In the genomic region with DNA sequence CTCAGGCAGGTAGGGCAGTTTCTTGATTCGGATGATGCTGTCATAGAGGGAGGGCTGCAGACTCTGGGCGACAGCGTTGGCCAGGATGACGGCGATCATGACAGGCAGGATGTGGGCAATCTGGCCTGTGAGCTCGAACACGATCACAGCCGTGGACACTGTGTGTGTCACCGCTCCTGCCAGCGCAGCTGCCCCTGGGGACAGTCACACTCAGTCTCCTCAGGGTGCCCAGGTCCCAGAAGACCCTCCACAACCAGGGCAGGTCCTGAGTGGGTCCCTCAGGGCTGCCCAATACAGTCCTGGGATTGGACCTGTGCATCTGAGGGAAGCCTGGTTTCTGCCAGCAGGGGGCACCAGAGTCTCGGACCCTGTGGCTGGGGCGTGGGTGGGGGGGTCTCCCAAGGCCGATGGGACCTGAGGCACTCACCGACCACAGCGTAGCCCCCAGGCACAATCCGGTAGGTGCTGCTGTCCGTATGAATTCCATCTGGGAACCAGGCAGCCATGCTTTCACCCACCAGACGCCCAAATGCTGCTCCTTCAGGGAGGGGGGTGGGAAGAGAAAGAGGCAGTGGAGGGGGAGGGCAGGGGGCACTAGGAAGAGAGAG, we compare ENCODE assay signal across 8 cellular contexts. TPM values are rescaled to one million over a fixed set of nuclear protein-coding genes. Genes with fewer than 3 reads are reported as not detected.
A peak's percentile ranks its signal among the peaks of the same experiment; 100 is the strongest.
DNase-seq lines count a peak whose midpoint lies in the region; ATAC-seq and FAIRE-seq lines count a peak whose summit lies in the region.

No MANE protein-coding gene starts in this region.

- H3K4me1 Mint-ChIP-seq in activated naive CD8-positive, alpha-beta T cell treated with anti-CD3 and anti-CD28 coated beads, Interleukin-2, amount 50 U/mL, for 24 hours = no peaks in the 10 kb centered on the region

- peak; percentile 56 for ATAC-seq in activated naive CD8-positive, alpha-beta T cell treated with anti-CD3 and anti-CD28 coated beads, Interleukin-2, amount 50 U/mL, for 24 hours
- no peak for ATAC-seq in HG03108 (IDR thresholded peaks at IDR 0.05; ENCODE audit: unreplicated experiment)

- H3K27me3 Mint-ChIP-seq in activated naive CD8-positive, alpha-beta T cell treated with anti-CD3 and anti-CD28 coated beads, Interleukin-2, amount 50 U/mL, for 24 hours = no peaks in the 10 kb centered on the region

- peak; percentile 36 for FAIRE-seq in GM18507 (lab: Jason Lieb, UNC)

- in situ Hi-C loops in ACHN (cut with HindIII; ENCODE audit: low pct_ligation_motif_present, low pct_unique_long_range_greater_than_20kb, low sequenced_read_pairs) (loop anchor here (25.0 kb wide), 1 partner anchor 183 kb away; no protein-coding TSS in a partner anchor), SK-MEL-5 (cut with HindIII; ENCODE audit: low pct_unique_long_range_greater_than_20kb, low sequenced_read_pairs) (loop anchor here (25.0 kb wide), 1 partner anchor 183 kb away; no protein-coding TSS in a partner anchor)

- H3K9me3 Mint-ChIP-seq in activated naive CD8-positive, alpha-beta T cell treated with anti-CD3 and anti-CD28 coated beads, Interleukin-2, amount 50 U/mL, for 24 hours = no peaks in the 10 kb centered on the region

- no peak overlapping the region for H3K4me3 Mint-ChIP-seq in activated naive CD8-positive, alpha-beta T cell treated with anti-CD3 and anti-CD28 coated beads, Interleukin-2, amount 50 U/mL, for 24 hours

- H3K27ac Mint-ChIP-seq in activated naive CD8-positive, alpha-beta T cell treated with anti-CD3 and anti-CD28 coated beads, Interleukin-2, amount 50 U/mL, for 24 hours = no peak overlapping the region

- peaks cover 7% of the 10 kb centered on the region for H3K36me3 Mint-ChIP-seq in activated naive CD8-positive, alpha-beta T cell treated with anti-CD3 and anti-CD28 coated beads, Interleukin-2, amount 50 U/mL, for 24 hours (ENCODE audit: low read depth)

- peak; percentile 40 for DNase-seq in ACHN
- peak; percentile 39 for DNase-seq in GM18507 (ENCODE audit: extremely low spot score, insufficient read length, low read depth)
- DNase-seq in SK-MEL-5 (ENCODE audit: low read depth, low spot score) = peak; percentile 64
- peak; percentile 77 for DNase-seq in activated naive CD8-positive, alpha-beta T cell treated with anti-CD3 and anti-CD28 coated beads, Interleukin-2, amount 50 U/mL, for 24 hours
- peak; percentile 68 for DNase-seq in iPS-NIHi7 (ENCODE audit: extremely low spot score)
- peak; percentile 74 for DNase-seq in stimulated activated CD4-positive, alpha-beta T cell treated with anti-CD3 and anti-CD28 coated beads, Interleukin-4, amount 100 ng/mL, for 1 hour
- DNase-seq in GDM1 (lab: John Stamatoyannopoulos, UW) = no peak

RNA-seq across cellular contexts. Expression of gene CLCN2, which starts 7.2 kb away (rescaled TPM):
- total RNA-seq in SK-MEL-5 (2014; rRNA removed; shearing (Covaris generic)) = 5.7 and 5.9 TPM in 2 replicates
- polyA plus RNA-seq in SK-MEL-5 (2015; cell fraction: cytosol; rRNA removed) = 9.3 and 12.9 TPM in 2 replicates
- 47.1 and 73.2 TPM in 2 replicates for polyA plus RNA-seq in SK-MEL-5 (2015; cell fraction: nucleus; rRNA removed)

RNA-seq across cellular contexts. Expression of gene POLR2H, which starts 7.3 kb away (rescaled TPM):
- total RNA-seq in SK-MEL-5 (2014; rRNA removed; shearing (Covaris generic)) = 131 and 144 TPM in 2 replicates
- polyA plus RNA-seq in SK-MEL-5 (2015; cell fraction: cytosol; rRNA removed) = 99.9 and 135 TPM in 2 replicates
- 210 and 223 TPM in 2 replicates for polyA plus RNA-seq in SK-MEL-5 (2015; cell fraction: nucleus; rRNA removed)

RNA-seq across cellular contexts. Expression of gene FAM131A, which starts 16.8 kb away (rescaled TPM):
- total RNA-seq in SK-MEL-5 (2014; rRNA removed; shearing (Covaris generic)) = 17.7 and 19.5 TPM in 2 replicates
- 20.9 and 21.4 TPM in 2 replicates for polyA plus RNA-seq in SK-MEL-5 (2015; cell fraction: cytosol; rRNA removed)
- polyA plus RNA-seq in SK-MEL-5 (2015; cell fraction: nucleus; rRNA removed) = 26.0 and 34.1 TPM in 2 replicates

RNA-seq across cellular contexts. Expression of gene THPO, which starts 23.8 kb away (rescaled TPM):
- 1.1 TPM in 1 of 2 replicates, not detected in the other for total RNA-seq in SK-MEL-5 (2014; rRNA removed; shearing (Covaris generic))
- 0.37 and 1.4 TPM in 2 replicates for polyA plus RNA-seq in SK-MEL-5 (2015; cell fraction: cytosol; rRNA removed)
- 0.41 and 5.7 TPM in 2 replicates for polyA plus RNA-seq in SK-MEL-5 (2015; cell fraction: nucleus; rRNA removed)

RNA-seq across cellular contexts. Expression of gene CHRD, which starts 25.6 kb away (rescaled TPM):
- total RNA-seq in SK-MEL-5 (2014; rRNA removed; shearing (Covaris generic)) = 2.8 and 2.9 TPM in 2 replicates
- 6.8 and 14.3 TPM in 2 replicates for polyA plus RNA-seq in SK-MEL-5 (2015; cell fraction: cytosol; rRNA removed)
- polyA plus RNA-seq in SK-MEL-5 (2015; cell fraction: nucleus; rRNA removed) = 29.3 and 39.9 TPM in 2 replicates
